ENCODE assay signal across 8 cellular contexts in the genomic region with DNA sequence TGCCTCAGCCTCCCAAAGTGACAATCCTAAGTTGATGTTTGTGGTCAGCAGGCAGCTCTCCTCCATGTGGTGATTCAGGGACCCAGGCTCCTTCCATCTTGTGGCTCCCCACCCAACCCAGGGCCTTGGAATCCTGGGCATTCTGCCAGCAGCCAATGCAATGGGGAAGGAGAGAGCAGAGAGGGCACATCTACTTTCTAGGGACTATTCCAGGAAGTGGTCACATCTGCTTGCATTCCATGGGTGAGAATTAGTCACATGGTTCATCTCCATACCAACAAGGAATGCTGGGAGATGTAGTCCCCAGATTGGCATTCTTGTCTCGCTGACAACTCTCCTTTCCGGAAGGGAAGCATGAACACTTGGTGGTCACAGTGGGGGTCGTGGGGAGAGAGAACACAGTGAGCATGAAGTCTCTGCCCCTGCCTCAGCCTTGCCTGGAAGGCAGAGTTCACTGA. TPM values are rescaled to one million over a fixed set of nuclear protein-coding genes. Genes with fewer than 3 reads are reported as not detected.
DNase-seq lines count a peak whose midpoint lies in the region; ATAC-seq and TF ChIP-seq lines count a peak whose summit lies in the region.

No MANE protein-coding gene starts in this region.

- no peaks in the 10 kb centered on the region for H3K36me3 ChIP-seq in IMR-90 (ENCODE audit: control insufficient read depth, insufficient read depth, low read length)
- H3K36me3 ChIP-seq in iPS DF 6.9 (ENCODE audit: control insufficient read depth, insufficient read depth, low read length), result no peaks in the 10 kb centered on the region
- no peaks in the 10 kb centered on the region for H3K36me3 ChIP-seq in left lung

- H3K4me1 Mint-ChIP-seq in nephron progenitor cell, result peaks cover 24% of the 10 kb centered on the region

- TF ChIP-seq RAD21 in IMR-90 (IDR thresholded peaks at IDR 0.05; ENCODE audit: low read length), result no peak

- CTCF ChIA-PET in IMR-90 (lab: Yijun Ruan, JAX), result interaction anchor here (1.1 kb wide), 1 partner anchor 99 kb away, joined by 3 read pairs; no protein-coding TSS in a partner anchor

- no peak overlapping the region for H3K9ac ChIP-seq in IMR-90 (ENCODE audit: low read depth, low read length)

- WGBS in IMR-90 (ENCODE audit: extremely low coverage in 2 of 2, insufficient read length in 1 of 2), 2 experiments, result no CpG with 5 or more reads among the region's 3 CpGs
- WGBS in iPS DF 6.9 (ENCODE audit: insufficient coverage, insufficient read length), result no CpG with 5 or more reads among the region's 3 CpGs

- no TSS peak for BruUV-seq in IMR-90 (replicated peaks; lab: Mats Ljungman, UMichigan)

- H3K14ac ChIP-seq in IMR-90 (replicated peaks; ENCODE audit: low read depth, low read length), result no peak overlapping the region

- POLR2A ChIA-PET in IMR-90 (lab: Charles Lee; ENCODE audit: unreplicated experiment), result no interaction called here

- no peak overlapping the region for H3K4me3 Mint-ChIP-seq in nephron progenitor cell

- no peak overlapping the region for H2BK15ac ChIP-seq in IMR-90 (ENCODE audit: low read depth, low read length)

- no peaks in the 10 kb centered on the region for H3K79me1 ChIP-seq in IMR-90 (ENCODE audit: low read depth in 1 of 2, low read length in 2 of 2)

- no peak overlapping the region for H3K4me2 ChIP-seq in IMR-90 (ENCODE audit: low read depth, low read length)

- H3K9me3 ChIP-seq in IMR-90 (ENCODE audit: control insufficient read depth, insufficient read depth, low read length), result peaks cover 3% of the 10 kb centered on the region; the same call in 1 of the 2 replicates
- no peaks in the 10 kb centered on the region for H3K9me3 ChIP-seq in iPS DF 6.9 (ENCODE audit: control insufficient read depth, insufficient read depth, low read length)
- peaks cover 0 to 5% of the 10 kb centered on the region in 2 donors for H3K9me3 ChIP-seq in left lung

- H3K4me1 ChIP-seq in IMR-90 (ENCODE audit: control insufficient read depth, insufficient read depth, low read length), result no peaks in the 10 kb centered on the region
- H3K4me1 ChIP-seq in iPS DF 6.9 (ENCODE audit: control insufficient read depth, insufficient read depth, low read length), result peaks cover 2% of the 10 kb centered on the region; the same call in 1 of the 2 replicates
- no peaks in the 10 kb centered on the region for H3K4me1 ChIP-seq in left lung

- peaks cover 4% of the 10 kb centered on the region for H3K9me3 Mint-ChIP-seq in nephron progenitor cell

- H4K8ac ChIP-seq in IMR-90 (ENCODE audit: low read depth in 2 of 2, low read length in 2 of 2), result no peak overlapping the region

- H2AK5ac ChIP-seq in IMR-90 (ENCODE audit: low read depth, low read length), result no peak overlapping the region

- intact Hi-C loops in IMR-90 (cut with micrococcal nuclease), result no loop called here
- intact Hi-C loops in left lung (cut with DNase I), result no loop called here

- peak; percentile 83 for DNase-seq in DMS53 (lab: John Stamatoyannopoulos, UW)
- peak; percentile 49 for DNase-seq in IMR-90
- DNase-seq in SK-MEL-5 (ENCODE audit: low read depth, low spot score), result peak; percentile 93
- peak; percentile 70 for DNase-seq in iPS DF 6.9 (ENCODE audit: low read depth, low spot score)
- no peak for DNase-seq in NCI-H128 (lab: John Stamatoyannopoulos, UW; ENCODE audit: unreplicated experiment)
- DNase-seq in 8988T, result no peak
- no peak for DNase-seq in left lung
- DNase-seq in nephron progenitor cell, result no peak

- no peak for TF ChIP-seq CTCF in IMR-90 (conservative IDR thresholded peaks at IDR 0.05; ENCODE audit: low read depth, low read length)
- TF ChIP-seq CTCF in left lung (IDR thresholded peaks at IDR 0.05), result no peak
- TF ChIP-seq CTCF in nephron progenitor cell (IDR thresholded peaks at IDR 0.05), result no peak

- peak overlapping the region; percentile 49 for H2AFZ ChIP-seq in IMR-90 (replicated peaks; ENCODE audit: low read length, poor library complexity)

- H3K27ac Mint-ChIP-seq in nephron progenitor cell, result no peak overlapping the region

- no peak overlapping the region for H3K4me3 ChIP-seq in IMR-90 (ENCODE audit: insufficient read depth, low read depth, low read length)
- no peak overlapping the region for H3K4me3 ChIP-seq in iPS DF 6.9 (ENCODE audit: low read length)
- no peak overlapping the region for H3K4me3 ChIP-seq in left lung

- H3K4ac ChIP-seq in IMR-90 (ENCODE audit: low read depth, low read length), result no peak overlapping the region

- H3K27ac ChIP-seq in IMR-90 (ENCODE audit: insufficient read depth, low read length) (no peak overlapping the region), iPS DF 6.9 (ENCODE audit: low read length) (no peak overlapping the region), left lung (no peak overlapping the region)

- H4K5ac ChIP-seq in IMR-90 (ENCODE audit: low read depth, low read length), result no peak overlapping the region

- TF ChIP-seq POLR2A in IMR-90 (IDR thresholded peaks at IDR 0.05; ENCODE audit: low read depth, low read length), result no peak

- no peaks in the 10 kb centered on the region for H4K20me1 ChIP-seq in IMR-90 (ENCODE audit: insufficient read depth, low read length)

- in situ Hi-C loops in IMR-90 (cut with MboI; ENCODE audit: low sequenced_read_pairs) (no loop called here), SK-MEL-5 (cut with HindIII; ENCODE audit: low pct_unique_long_range_greater_than_20kb, low sequenced_read_pairs) (no loop called here)

- ATAC-seq in IMR-90 (ENCODE audit: low read depth), result peak; percentile 53; the same call in 1 of the 2 replicates
- no peak for ATAC-seq in left lung

- H3K23ac ChIP-seq in IMR-90 (ENCODE audit: low read depth, low read length), result no peak overlapping the region

- H3K56ac ChIP-seq in IMR-90 (ENCODE audit: extremely low read depth, insufficient read depth, low read length), result no peak overlapping the region

- H3K18ac ChIP-seq in IMR-90 (ENCODE audit: low read depth, low read length), result no peak overlapping the region

- no peak overlapping the region for H2AK9ac ChIP-seq in IMR-90 (replicated peaks; ENCODE audit: low read depth, low read length, poor library complexity)

- dilution Hi-C loops in IMR-90 (cut with HindIII; ENCODE audit: low sequenced_read_pairs, unreplicated experiment), result no loop called here

- no peak overlapping the region for H4K91ac ChIP-seq in IMR-90 (ENCODE audit: insufficient read depth, low read depth, low read length)

- no peak overlapping the region for H2BK5ac ChIP-seq in IMR-90 (ENCODE audit: low read depth, low read length, poor library complexity, severe bottlenecking)

- H2BK120ac ChIP-seq in IMR-90 (ENCODE audit: low read depth, low read length), result no peak overlapping the region

- H3K27me3 Mint-ChIP-seq in nephron progenitor cell (ENCODE audit: low read depth, poor library complexity), result no peaks in the 10 kb centered on the region

- no peaks in the 10 kb centered on the region for H3K36me3 Mint-ChIP-seq in nephron progenitor cell (ENCODE audit: low read depth)

- H2BK20ac ChIP-seq in IMR-90 (ENCODE audit: low read depth, low read length), result no peak overlapping the region

- H3K9me1 ChIP-seq in IMR-90 (ENCODE audit: insufficient read depth, low read length), result no peaks in the 10 kb centered on the region

- peaks cover 25% of the 10 kb centered on the region for H3K27me3 ChIP-seq in IMR-90 (ENCODE audit: control insufficient read depth, insufficient read depth, low read length)
- H3K27me3 ChIP-seq in iPS DF 6.9 (ENCODE audit: control insufficient read depth, insufficient read depth, low read length), result no peaks in the 10 kb centered on the region
- peaks cover 0 to 26% of the 10 kb centered on the region in 2 donors for H3K27me3 ChIP-seq in left lung

TF ChIP-seq in IMR-90, 13 proteins besides CTCF, POLR2A, EP300 and RAD21:
- TF ChIP-seq SMC3 (IDR thresholded peaks at IDR 0.05; ENCODE audit: low read depth, low read length) (no peak), MXI1 (IDR thresholded peaks at IDR 0.05; ENCODE audit: borderline replicate concordance, low read depth, low read length) (no peak), NFE2L2 (IDR thresholded peaks at IDR 0.05; ENCODE audit: low read depth, low read length) (no peak), CHD1 (IDR thresholded peaks at IDR 0.05; ENCODE audit: low read depth, low read length) (no peak), CEBPB (IDR thresholded peaks at IDR 0.05; ENCODE audit: low read depth, low read length) (no peak), RFX5 (IDR thresholded peaks at IDR 0.05; ENCODE audit: low read depth, low read length) (no peak), BHLHE40 (IDR thresholded peaks at IDR 0.05; ENCODE audit: low read depth, low read length) (no peak), USF2 (IDR thresholded peaks at IDR 0.05; ENCODE audit: low read depth, low read length) (peak; percentile 74), FOS (IDR thresholded peaks at IDR 0.05; ENCODE audit: low read depth, low read length) (no peak)

RNA-seq across cellular contexts. Expression of gene SRRM3, which starts 9.9 kb away (rescaled TPM):
- total RNA-seq in IMR-90 (2012; rRNA removed) (0.18 and 0.28 TPM in 2 replicates), left lung (1 to 10 TPM in 1 of 2 donors, under 1 TPM in 1; 0.94 to 2.0 TPM)
- 2.5 and 2.7 TPM in 2 replicates for polyA plus RNA-seq in IMR-90 (2012; rRNA removed)
- polyA plus RNA-seq in IMR-90 (2012; cell fraction: cytosol; rRNA removed), result 1.6 and 3.6 TPM in 2 replicates
- polyA plus RNA-seq in IMR-90 (2012; cell fraction: nucleus; rRNA removed; ENCODE audit: low replicate concordance), result 4.6 and 6.8 TPM in 2 replicates
- 13.1 and 16.4 TPM in 2 replicates for total RNA-seq in SK-MEL-5 (2014; rRNA removed; shearing (Covaris generic))
- polyA plus RNA-seq in SK-MEL-5 (2015; cell fraction: cytosol; rRNA removed), result 38.8 and 44.1 TPM in 2 replicates
- 27.2 and 35.6 TPM in 2 replicates for polyA plus RNA-seq in SK-MEL-5 (2015; cell fraction: nucleus; rRNA removed)

Comparison
In these comparisons a context has a peak if more than half of its experiments do, and no peak if none do; other contexts are left out.
1. DNase-seq: peak in DMS53 (single experiment), IMR-90 (single experiment), SK-MEL-5 (single experiment) and iPS DF 6.9 (single experiment); none in NCI-H128 (single experiment), 8988T (single experiment), left lung (0 of 2) and nephron progenitor cell (single experiment).